14 cellular contexts compared by ENCODE assay signal in genomic region chr17:77403854-77404253, GRCh38.
DNase-seq lines count a peak whose midpoint lies in the region; ATAC-seq and TF ChIP-seq lines count a peak whose summit lies in the region.
"Had no signal": no experiment of that assay in that cellular context is flagged by ENCODE, and none has a peak within 500 bp of the region (broad histone marks: within the 10 kb centered on the region; RNA-seq: fewer than 3 reads in every experiment).

No MANE protein-coding gene starts in this region.

- H3K27me3 Mint-ChIP-seq in activated CD4-positive, alpha-beta T cell treated with anti-CD3 and anti-CD28 coated beads for 36 hours, result no peaks in the 10 kb centered on the region
- no peaks in the 10 kb centered on the region for H3K27me3 Mint-ChIP-seq in stimulated activated naive B cell treated with anti-CD40 and anti-IgM and Interleukin-4, amounts not matched to agents 10 μg/mL and 1 μg/mL and 100 μg/mL, for 72 hours

- TF ChIP-seq CTCF in RWPE1 (conservative IDR thresholded peaks at IDR 0.05; ENCODE audit: low read depth) (no peak), GM10266 (IDR thresholded peaks at IDR 0.05; ENCODE audit: control insufficient read depth, insufficient read depth, low read depth, missing control alignments) (no peak)

- H3K27ac Mint-ChIP-seq in activated CD4-positive, alpha-beta T cell treated with anti-CD3 and anti-CD28 coated beads for 36 hours, result peak overlapping the region; percentile 89
- H3K27ac Mint-ChIP-seq in stimulated activated naive B cell treated with anti-CD40 and anti-IgM and Interleukin-4, amounts not matched to agents 10 μg/mL and 1 μg/mL and 100 μg/mL, for 72 hours, result peak overlapping the region; percentile 95

- 69 to 80% methylated on average over 9 of the region's 9 CpGs for WGBS in esophagus, 2 donors

- POLR2A ChIA-PET in activated CD4-positive, alpha-beta T cell treated with anti-CD3 and anti-CD28 coated beads for 36 hours (lab: Charles Lee), result interaction anchor here (0.6 to 1.5 kb wide), 2 partner anchors 14 to 37 kb away, joined by 3 to 4 read pairs; no protein-coding TSS in a partner anchor
- POLR2A ChIA-PET in RWPE1 (lab: Yijun Ruan, JAX; ENCODE audit: low non-redundant PET), result no interaction called here

- CTCF ChIA-PET in activated CD4-positive, alpha-beta T cell treated with anti-CD3 and anti-CD28 coated beads for 36 hours (lab: Charles Lee), result interaction anchor here (0.8 to 3.2 kb wide), 4 partner anchors 26 to 91 kb away, joined by 3 to 12 read pairs (median 6); no protein-coding TSS in a partner anchor
- CTCF ChIA-PET in RWPE1 (lab: Yijun Ruan, JAX), result interaction anchor here (0.6 to 0.7 kb wide), 2 partner anchors 20 to 934 kb away, joined by 4 to 5 read pairs; no protein-coding TSS in a partner anchor

- no peaks in the 10 kb centered on the region for H3K27me3 ChIP-seq in esophagus (ENCODE audit: control insufficient read depth in 1 of 2, insufficient read depth in 2 of 2, low read length in 2 of 2)

- intact Hi-C loops in activated CD4-positive, alpha-beta T cell treated with anti-CD3 and anti-CD28 coated beads for 36 hours (cut with DNase I, micrococcal nuclease), result loop anchor here (2.0 to 5.0 kb wide), 5 partner anchors 13 to 53 kb away; no protein-coding TSS in a partner anchor

- H3K36me3 ChIP-seq in esophagus (ENCODE audit: control insufficient read depth in 2 of 2, insufficient read depth in 2 of 2, low read length in 1 of 2), result peaks cover 6 to 19% of the 10 kb centered on the region in 2 donors

- ATAC-seq in activated CD4-positive, alpha-beta T cell treated with anti-CD3 and anti-CD28 coated beads for 36 hours, result no peak
- ATAC-seq in stimulated activated naive B cell treated with anti-CD40 and anti-IgM and Interleukin-4, amounts not matched to agents 10 μg/mL and 1 μg/mL and 100 μg/mL, for 72 hours (replicated peaks), result no peak
- no peak for ATAC-seq in HG03159 (IDR thresholded peaks at IDR 0.05; ENCODE audit: unreplicated experiment)
- ATAC-seq: A549 had no signal

- peak overlapping the region; percentile 98 for H3K27ac ChIP-seq in RWPE1
- H3K27ac ChIP-seq in esophagus (ENCODE audit: low read depth in 2 of 2, low read length in 1 of 2), result peak overlapping the region; percentile 36 to 53

- H3K9me3 ChIP-seq in esophagus (ENCODE audit: control insufficient read depth in 2 of 2, insufficient read depth in 1 of 2, low read depth in 1 of 2, low read length in 1 of 2), result no peaks in the 10 kb centered on the region
- H3K9me3 ChIP-seq: A549 had no signal

- H3K9me3 Mint-ChIP-seq in activated CD4-positive, alpha-beta T cell treated with anti-CD3 and anti-CD28 coated beads for 36 hours (ENCODE audit: low read depth), result no peaks in the 10 kb centered on the region
- no peaks in the 10 kb centered on the region for H3K9me3 Mint-ChIP-seq in stimulated activated naive B cell treated with anti-CD40 and anti-IgM and Interleukin-4, amounts not matched to agents 10 μg/mL and 1 μg/mL and 100 μg/mL, for 72 hours

- no peak overlapping the region for H3K4me3 ChIP-seq in esophagus (ENCODE audit: low read depth in 1 of 2, low read length in 2 of 2)
- H3K4me3 ChIP-seq: A549 had no signal

- peaks cover 15 to 23% of the 10 kb centered on the region in 2 donors for H3K4me1 ChIP-seq in esophagus (ENCODE audit: control insufficient read depth in 2 of 2, insufficient read depth in 2 of 2, low read length in 1 of 2)

- peak overlapping the region; percentile 95 for H3K4me3 Mint-ChIP-seq in activated CD4-positive, alpha-beta T cell treated with anti-CD3 and anti-CD28 coated beads for 36 hours
- no peak overlapping the region for H3K4me3 Mint-ChIP-seq in stimulated activated naive B cell treated with anti-CD40 and anti-IgM and Interleukin-4, amounts not matched to agents 10 μg/mL and 1 μg/mL and 100 μg/mL, for 72 hours

- no peak for DNase-seq in activated CD4-positive, alpha-beta T cell treated with anti-CD3 and anti-CD28 coated beads for 36 hours
- DNase-seq in activated CD4-positive, alpha-beta T cell treated with anti-CD3 and anti-CD28 coated beads, Interleukin-2, amount 50 U/mL, for 4 hours, result no peak
- DNase-seq in RWPE1 (ENCODE audit: low spot score) (no peak), NCI-H2171 treated with DMSO at 0.1 percent for 48 hours (lab: John Stamatoyannopoulos, UW) (no peak), GM10266 (ENCODE audit: extremely low spot score) (no peak)
- no peak for DNase-seq in stimulated activated naive B cell treated with anti-CD40 and anti-IgM and Interleukin-4, amounts not matched to agents 10 μg/mL and 1 μg/mL and 100 μg/mL, for 72 hours
- DNase-seq: amygdala; NCI-H2081 treated with DMSO at 0.1 percent for 48 hours; nucleus accumbens; RPMI8226; stimulated activated CD4-positive, alpha-beta T cell treated with anti-CD3 and anti-CD28 coated beads, Interleukin-4, amount 100 ng/mL, for 1 hour had no signal

- H3K4me1 Mint-ChIP-seq in activated CD4-positive, alpha-beta T cell treated with anti-CD3 and anti-CD28 coated beads for 36 hours, result peaks cover 95% of the 10 kb centered on the region
- peaks cover 78 to 95% of the 10 kb centered on the region in 2 donors for H3K4me1 Mint-ChIP-seq in stimulated activated naive B cell treated with anti-CD40 and anti-IgM and Interleukin-4, amounts not matched to agents 10 μg/mL and 1 μg/mL and 100 μg/mL, for 72 hours

- H3K36me3 Mint-ChIP-seq in activated CD4-positive, alpha-beta T cell treated with anti-CD3 and anti-CD28 coated beads for 36 hours (ENCODE audit: low read depth), result peaks cover 27% of the 10 kb centered on the region
- peaks cover 6 to 31% of the 10 kb centered on the region in 2 donors for H3K36me3 Mint-ChIP-seq in stimulated activated naive B cell treated with anti-CD40 and anti-IgM and Interleukin-4, amounts not matched to agents 10 μg/mL and 1 μg/mL and 100 μg/mL, for 72 hours
